ENCODE assay signal across 1 cellular context in the genomic region with DNA sequence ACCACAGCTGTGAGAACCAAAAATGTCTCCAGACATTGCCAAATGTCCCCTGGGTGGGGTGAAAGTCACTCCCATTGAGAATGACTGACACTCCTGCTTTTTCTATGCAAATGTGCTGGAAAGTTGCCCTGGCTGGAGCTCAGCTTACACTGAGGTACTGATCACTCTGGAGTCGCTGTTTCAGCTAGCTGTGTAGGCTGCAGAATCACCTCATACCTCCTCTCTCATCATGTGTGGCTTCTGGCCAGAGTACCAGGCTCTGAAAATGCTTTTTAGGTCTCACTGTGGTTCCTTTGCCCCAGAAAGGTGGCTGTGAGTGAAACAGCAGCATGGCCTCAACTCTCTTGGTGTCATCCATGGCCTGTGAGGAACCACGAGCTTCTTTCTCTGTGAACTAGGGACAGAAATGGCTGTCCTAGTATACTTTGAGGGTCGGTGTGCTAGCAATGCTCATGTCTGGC.
TF ChIP-seq lines count a peak whose summit lies in the region.

No MANE protein-coding gene starts in this region.

TF ChIP-seq in GM12878, 131 proteins besides CTCF, POLR2A, EP300 and RAD21 (continued from another document):
- TF ChIP-seq CHD2 (IDR thresholded peaks at IDR 0.05; ENCODE audit: borderline replicate concordance, low read depth, low read length), result no peak
- TF ChIP-seq, protein P1, sequence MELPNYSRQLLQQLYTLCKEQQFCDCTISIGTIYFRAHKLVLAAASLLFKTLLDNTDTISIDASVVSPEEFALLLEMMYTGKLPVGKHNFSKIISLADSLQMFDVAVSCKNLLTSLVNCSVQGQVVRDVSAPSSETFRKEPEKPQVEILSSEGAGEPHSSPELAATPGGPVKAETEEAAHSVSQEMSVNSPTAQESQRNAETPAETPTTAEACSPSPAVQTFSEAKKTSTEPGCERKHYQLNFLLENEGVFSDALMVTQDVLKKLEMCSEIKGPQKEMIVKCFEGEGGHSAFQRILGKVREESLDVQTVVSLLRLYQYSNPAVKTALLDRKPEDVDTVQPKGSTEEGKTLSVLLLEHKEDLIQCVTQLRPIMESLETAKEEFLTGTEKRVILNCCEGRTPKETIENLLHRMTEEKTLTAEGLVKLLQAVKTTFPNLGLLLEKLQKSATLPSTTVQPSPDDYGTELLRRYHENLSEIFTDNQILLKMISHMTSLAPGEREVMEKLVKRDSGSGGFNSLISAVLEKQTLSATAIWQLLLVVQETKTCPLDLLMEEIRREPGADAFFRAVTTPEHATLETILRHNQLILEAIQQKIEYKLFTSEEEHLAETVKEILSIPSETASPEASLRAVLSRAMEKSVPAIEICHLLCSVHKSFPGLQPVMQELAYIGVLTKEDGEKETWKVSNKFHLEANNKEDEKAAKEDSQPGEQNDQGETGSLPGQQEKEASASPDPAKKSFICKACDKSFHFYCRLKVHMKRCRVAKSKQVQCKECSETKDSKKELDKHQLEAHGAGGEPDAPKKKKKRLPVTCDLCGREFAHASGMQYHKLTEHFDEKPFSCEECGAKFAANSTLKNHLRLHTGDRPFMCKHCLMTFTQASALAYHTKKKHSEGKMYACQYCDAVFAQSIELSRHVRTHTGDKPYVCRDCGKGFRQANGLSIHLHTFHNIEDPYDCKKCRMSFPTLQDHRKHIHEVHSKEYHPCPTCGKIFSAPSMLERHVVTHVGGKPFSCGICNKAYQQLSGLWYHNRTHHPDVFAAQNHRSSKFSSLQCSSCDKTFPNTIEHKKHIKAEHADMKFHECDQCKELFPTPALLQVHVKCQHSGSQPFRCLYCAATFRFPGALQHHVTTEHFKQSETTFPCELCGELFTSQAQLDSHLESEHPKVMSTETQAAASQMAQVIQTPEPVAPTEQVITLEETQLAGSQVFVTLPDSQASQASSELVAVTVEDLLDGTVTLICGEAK (IDR thresholded peaks at IDR 0.05; ENCODE audit: borderline replicate concordance), result no peak
- TF ChIP-seq ZNF384 (IDR thresholded peaks at IDR 0.05; ENCODE audit: borderline replicate concordance, low read depth, low read length), result no peak
- no peak for TF ChIP-seq CBX5 (IDR thresholded peaks at IDR 0.05; ENCODE audit: low read depth)
- TF ChIP-seq, protein P2, sequence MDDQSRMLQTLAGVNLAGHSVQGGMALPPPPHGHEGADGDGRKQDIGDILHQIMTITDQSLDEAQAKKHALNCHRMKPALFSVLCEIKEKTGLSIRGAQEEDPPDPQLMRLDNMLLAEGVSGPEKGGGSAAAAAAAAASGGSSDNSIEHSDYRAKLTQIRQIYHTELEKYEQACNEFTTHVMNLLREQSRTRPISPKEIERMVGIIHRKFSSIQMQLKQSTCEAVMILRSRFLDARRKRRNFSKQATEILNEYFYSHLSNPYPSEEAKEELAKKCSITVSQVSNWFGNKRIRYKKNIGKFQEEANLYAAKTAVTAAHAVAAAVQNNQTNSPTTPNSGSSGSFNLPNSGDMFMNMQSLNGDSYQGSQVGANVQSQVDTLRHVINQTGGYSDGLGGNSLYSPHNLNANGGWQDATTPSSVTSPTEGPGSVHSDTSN (IDR thresholded peaks at IDR 0.05; ENCODE audit: insufficient replicate concordance, low read depth, low read length), result peak; percentile 56
- no peak for TF ChIP-seq HDGF (IDR thresholded peaks at IDR 0.05)
- no peak for TF ChIP-seq HDAC6 (IDR thresholded peaks at IDR 0.05; ENCODE audit: unreplicated experiment)
- no peak for TF ChIP-seq SMC3 (IDR thresholded peaks at IDR 0.05; ENCODE audit: borderline replicate concordance, low read length)
- TF ChIP-seq MTA3 (IDR thresholded peaks at IDR 0.05; ENCODE audit: borderline replicate concordance, low read length), result no peak
- TF ChIP-seq TCF12 (IDR thresholded peaks at IDR 0.05; ENCODE audit: low read depth, low read length), result no peak
- TF ChIP-seq, protein P3, sequence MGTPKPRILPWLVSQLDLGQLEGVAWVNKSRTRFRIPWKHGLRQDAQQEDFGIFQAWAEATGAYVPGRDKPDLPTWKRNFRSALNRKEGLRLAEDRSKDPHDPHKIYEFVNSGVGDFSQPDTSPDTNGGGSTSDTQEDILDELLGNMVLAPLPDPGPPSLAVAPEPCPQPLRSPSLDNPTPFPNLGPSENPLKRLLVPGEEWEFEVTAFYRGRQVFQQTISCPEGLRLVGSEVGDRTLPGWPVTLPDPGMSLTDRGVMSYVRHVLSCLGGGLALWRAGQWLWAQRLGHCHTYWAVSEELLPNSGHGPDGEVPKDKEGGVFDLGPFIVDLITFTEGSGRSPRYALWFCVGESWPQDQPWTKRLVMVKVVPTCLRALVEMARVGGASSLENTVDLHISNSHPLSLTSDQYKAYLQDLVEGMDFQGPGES (IDR thresholded peaks at IDR 0.05), result no peak
- no peak for TF ChIP-seq IRF4 (IDR thresholded peaks at IDR 0.05; ENCODE audit: low read depth, low read length)
- no peak for TF ChIP-seq ZNF217 (IDR thresholded peaks at IDR 0.05)
- peak; percentile 68; the same call in 2 of the 3 replicates for TF ChIP-seq POU2F2 (IDR thresholded peaks at IDR 0.05; ENCODE audit: borderline replicate concordance, low read depth, low read length)
- no peak for TF ChIP-seq RCOR1 (conservative IDR thresholded peaks at IDR 0.05; ENCODE audit: low read depth, low read length)
- no peak for TF ChIP-seq ZBED1 (IDR thresholded peaks at IDR 0.05; ENCODE audit: borderline replicate concordance)
- TF ChIP-seq STAT1 (conservative IDR thresholded peaks at IDR 0.05), result no peak
- TF ChIP-seq SP1 (IDR thresholded peaks at IDR 0.05; ENCODE audit: low read depth, low read length), result no peak
- TF ChIP-seq, protein P4, sequence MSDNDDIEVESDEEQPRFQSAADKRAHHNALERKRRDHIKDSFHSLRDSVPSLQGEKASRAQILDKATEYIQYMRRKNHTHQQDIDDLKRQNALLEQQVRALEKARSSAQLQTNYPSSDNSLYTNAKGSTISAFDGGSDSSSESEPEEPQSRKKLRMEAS (IDR thresholded peaks at IDR 0.05; ENCODE audit: low read depth, low read length), result no peak
- 0 out of 2 replicates have a peak, but pooled peaks have one; percentile 22 for TF ChIP-seq PAX5 (IDR thresholded peaks at IDR 0.05; ENCODE audit: borderline replicate concordance, low read depth, low read length)
- TF ChIP-seq MXI1 (IDR thresholded peaks at IDR 0.05; ENCODE audit: low read depth, low read length), result no peak
